In the genomic region with DNA sequence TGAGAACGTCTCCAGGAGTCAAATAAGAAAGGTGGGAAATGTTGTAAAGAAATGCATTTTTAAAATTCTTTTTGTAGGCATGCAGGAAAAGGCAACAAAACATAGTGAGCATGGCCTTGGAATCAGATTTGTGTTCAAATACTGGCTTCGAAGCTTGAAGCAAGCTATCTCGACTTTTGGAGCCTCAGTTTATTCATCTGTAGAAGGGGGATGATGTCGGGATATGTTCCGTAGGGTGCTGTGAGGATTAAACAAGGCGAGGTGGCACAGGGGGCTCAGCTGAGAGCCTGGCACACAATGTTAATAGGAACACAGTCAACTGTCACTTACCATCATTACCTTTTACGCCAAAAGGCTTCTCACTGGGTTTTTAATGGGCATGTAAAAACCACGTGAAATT, we compare ENCODE assay signal across 37 cellular contexts. TPM values are rescaled to one million over a fixed set of nuclear protein-coding genes. Genes with fewer than 3 reads are reported as not detected.
"Had no signal": no experiment of that assay in that cellular context is flagged by ENCODE, and none has a peak within 500 bp of the region (broad histone marks: within the 10 kb centered on the region; RNA-seq: fewer than 3 reads in every experiment).

No MANE protein-coding gene starts in this region.

- H3K9me3 ChIP-seq: adrenal gland had no signal

- H3K27ac Mint-ChIP-seq: activated B cell treated with CpG ODN at 0.5 μM for 24 hours; activated CD4-positive, alpha-beta memory T cell treated with anti-CD3 and anti-CD28 coated beads for 36 hours; activated CD4-positive, alpha-beta T cell treated with anti-CD3 and anti-CD28 coated beads, Interleukin-2, amount 10 ng/mL, durations not matched to agents 24 days and 14 days; activated CD8-positive, alpha-beta T cell treated with anti-CD3 and anti-CD28 coated beads for 36 hours; activated naive CD4-positive, alpha-beta T cell treated with anti-CD3 and anti-CD28 coated beads for 36 hours; activated naive CD4-positive, alpha-beta T cell treated with anti-CD3 and anti-CD28 coated beads, Interleukin-2, amount 50 U/mL, for 72 hours; activated naive CD8-positive, alpha-beta T cell treated with anti-CD3 and anti-CD28 coated beads for 36 hours; activated T-cell treated with anti-CD3 and anti-CD28 coated beads, Interleukin-2, amount 50 U/mL, for 72 hours; activated T-helper 1 cell treated with anti-CD3 and anti-CD28 coated beads, Interleukin-12 subunit alpha, Interleukin-12 subunit beta, Interleukin-2, Interleukin-4 antibody, amounts not matched to agents 30 ng/mL and 10 ng/mL and 1 ng/mL, durations not matched to agents 14 hours and 24 hours and 36 hours; activated T-helper 17 cell treated with anti-CD3 and anti-CD28 coated beads, Interleukin-2, amount 50 U/mL, for 72 hours; T-helper 1 cell treated with Interleukin-12 subunit alpha and Interleukin-12 subunit beta and Interleukin-4 antibody, amounts not matched to agents 30 μg/mL and 1 μg/mL, for 36 hours; T-helper 2 cell treated with Interferon-gamma antibody and Interleukin-4, amounts not matched to agents 5 μg/mL and 100 μg/mL, for 36 hours had no signal

- H3K36me3 ChIP-seq: adrenal gland, cardiac muscle cell had no signal

- FAIRE-seq: bronchial epithelial cell, TTC549 had no signal

- H3K9me3 Mint-ChIP-seq: activated B cell treated with CpG ODN at 0.5 μM for 24 hours; activated CD4-positive, alpha-beta memory T cell treated with anti-CD3 and anti-CD28 coated beads for 36 hours; activated CD4-positive, alpha-beta T cell treated with anti-CD3 and anti-CD28 coated beads, Interleukin-2, amount 10 ng/mL, durations not matched to agents 24 days and 14 days; activated CD8-positive, alpha-beta T cell treated with anti-CD3 and anti-CD28 coated beads for 36 hours; activated naive CD4-positive, alpha-beta T cell treated with anti-CD3 and anti-CD28 coated beads for 36 hours; activated naive CD4-positive, alpha-beta T cell treated with anti-CD3 and anti-CD28 coated beads, Interleukin-2, amount 50 U/mL, for 72 hours; activated naive CD8-positive, alpha-beta T cell treated with anti-CD3 and anti-CD28 coated beads for 36 hours; activated T-cell treated with anti-CD3 and anti-CD28 coated beads, Interleukin-2, amount 50 U/mL, for 4 hours; activated T-cell treated with anti-CD3 and anti-CD28 coated beads, Interleukin-2, amount 50 U/mL, for 72 hours; activated T-helper 1 cell treated with anti-CD3 and anti-CD28 coated beads, Interleukin-12 subunit alpha, Interleukin-12 subunit beta, Interleukin-2, Interleukin-4 antibody, amounts not matched to agents 30 ng/mL and 10 ng/mL and 1 ng/mL, durations not matched to agents 14 hours and 24 hours and 36 hours; activated T-helper 17 cell treated with anti-CD3 and anti-CD28 coated beads, Interleukin-2, amount 50 U/mL, for 72 hours; brain; central memory CD8-positive, alpha-beta T cell; T-helper 1 cell treated with Interleukin-12 subunit alpha and Interleukin-12 subunit beta and Interleukin-4 antibody, amounts not matched to agents 30 μg/mL and 1 μg/mL, for 36 hours; T-helper 2 cell treated with Interferon-gamma antibody and Interleukin-4, amounts not matched to agents 5 μg/mL and 100 μg/mL, for 36 hours had no signal

- ATAC-seq: activated CD8-positive, alpha-beta T cell treated with anti-CD3 and anti-CD28 coated beads for 36 hours; activated naive CD4-positive, alpha-beta T cell treated with anti-CD3 and anti-CD28 coated beads, Interleukin-2, amount 50 U/mL, for 72 hours; activated T-cell treated with anti-CD3 and anti-CD28 coated beads, Interleukin-2, amount 50 U/mL, for 4 hours; activated T-cell treated with anti-CD3 and anti-CD28 coated beads, Interleukin-2, amount 50 U/mL, for 72 hours; activated T-helper 17 cell treated with anti-CD3 and anti-CD28 coated beads, Interleukin-2, amount 50 U/mL, for 72 hours had no signal

- H3K4me3 ChIP-seq: adrenal gland, cardiac muscle cell had no signal

- H3K27ac ChIP-seq: adrenal gland, cardiac muscle cell, VCaP had no signal

- H3K36me3 Mint-ChIP-seq: activated CD4-positive, alpha-beta memory T cell treated with anti-CD3 and anti-CD28 coated beads for 36 hours; activated naive CD4-positive, alpha-beta T cell treated with anti-CD3 and anti-CD28 coated beads, Interleukin-2, amount 50 U/mL, for 72 hours; activated naive CD8-positive, alpha-beta T cell treated with anti-CD3 and anti-CD28 coated beads for 36 hours; brain had no signal

- H3K4me1 Mint-ChIP-seq: activated CD4-positive, alpha-beta T cell treated with anti-CD3 and anti-CD28 coated beads, Interleukin-2, amount 10 ng/mL, durations not matched to agents 24 days and 14 days; activated T-helper 17 cell treated with anti-CD3 and anti-CD28 coated beads, Interleukin-2, amount 50 U/mL, for 72 hours had no signal

- DNase-seq: activated B cell treated with CpG ODN at 0.5 μM for 24 hours; activated CD4-positive, alpha-beta memory T cell treated with anti-CD3 and anti-CD28 coated beads for 36 hours; activated CD4-positive, alpha-beta T cell treated with anti-CD3 and anti-CD28 coated beads for 4 hours; activated CD4-positive, alpha-beta T cell treated with anti-CD3 and anti-CD28 coated beads, Interleukin-2, amount 10 ng/mL, durations not matched to agents 24 days and 14 days; activated CD4-positive, alpha-beta T cell treated with anti-CD3 and anti-CD28 coated beads, Interleukin-2, amount 50 U/mL, for 1 hour; activated CD4-positive, alpha-beta T cell treated with anti-CD3 and anti-CD28 coated beads, Interleukin-2, amount 50 U/mL, for 4 hours; activated CD4-positive, CD25-positive, alpha-beta regulatory T cell treated with anti-CD3 and anti-CD28 coated beads, Interleukin-2, amount 50 U/mL, for 72 hours; activated CD8-positive, alpha-beta memory T cell treated with anti-CD3 and anti-CD28 coated beads, Interleukin-2, amount 50 U/mL, for 4 hours; activated CD8-positive, alpha-beta T cell treated with anti-CD3 and anti-CD28 coated beads for 36 hours; activated effector memory CD4-positive, alpha-beta T cell treated with anti-CD3 and anti-CD28 coated beads, Interleukin-2, amount 50 U/mL, for 16 hours; activated gamma-delta T cell treated with Interleukin-2 at 50 U/mL for 16 hours; activated naive CD4-positive, alpha-beta T cell; activated naive CD4-positive, alpha-beta T cell treated with anti-CD3 and anti-CD28 coated beads for 36 hours; activated naive CD4-positive, alpha-beta T cell treated with anti-CD3 and anti-CD28 coated beads, Interleukin-2, amount 50 U/mL, for 16 hours; activated naive CD8-positive, alpha-beta T cell treated with anti-CD3 and anti-CD28 coated beads for 36 hours; activated T-cell treated with anti-CD3 and anti-CD28 coated beads for 4 hours; activated T-cell treated with anti-CD3 and anti-CD28 coated beads, Interleukin-2, amount 50 U/mL, for 1 hour; activated T-cell treated with anti-CD3 and anti-CD28 coated beads, Interleukin-2, amount 50 U/mL, for 4 hours; activated T-cell treated with anti-CD3 and anti-CD28 coated beads, Interleukin-2, amount 50 U/mL, for 72 hours; adrenal gland; amniotic stem cell; caudate nucleus; T-helper 1 cell; T-helper 2 cell; T-helper 9 cell had no signal

- H3K4me3 Mint-ChIP-seq: activated B cell treated with CpG ODN at 0.5 μM for 24 hours; activated CD4-positive, alpha-beta memory T cell treated with anti-CD3 and anti-CD28 coated beads for 36 hours; activated CD4-positive, alpha-beta T cell treated with anti-CD3 and anti-CD28 coated beads, Interleukin-2, amount 10 ng/mL, durations not matched to agents 24 days and 14 days; activated CD8-positive, alpha-beta T cell treated with anti-CD3 and anti-CD28 coated beads for 36 hours; activated naive CD4-positive, alpha-beta T cell treated with anti-CD3 and anti-CD28 coated beads for 36 hours; activated naive CD8-positive, alpha-beta T cell treated with anti-CD3 and anti-CD28 coated beads for 36 hours; activated T-cell treated with anti-CD3 and anti-CD28 coated beads, Interleukin-2, amount 50 U/mL, for 4 hours; activated T-cell treated with anti-CD3 and anti-CD28 coated beads, Interleukin-2, amount 50 U/mL, for 72 hours; activated T-helper 1 cell treated with anti-CD3 and anti-CD28 coated beads, Interleukin-12 subunit alpha, Interleukin-12 subunit beta, Interleukin-2, Interleukin-4 antibody, amounts not matched to agents 30 ng/mL and 10 ng/mL and 1 ng/mL, durations not matched to agents 14 hours and 24 hours and 36 hours; activated T-helper 17 cell treated with anti-CD3 and anti-CD28 coated beads, Interleukin-2, amount 50 U/mL, for 72 hours; central memory CD8-positive, alpha-beta T cell; T-helper 1 cell treated with Interleukin-12 subunit alpha and Interleukin-12 subunit beta and Interleukin-4 antibody, amounts not matched to agents 30 μg/mL and 1 μg/mL, for 36 hours; T-helper 2 cell treated with Interferon-gamma antibody and Interleukin-4, amounts not matched to agents 5 μg/mL and 100 μg/mL, for 36 hours had no signal

RNA-seq across cellular contexts. Expression of a gene that starts 4.8 kb away (rescaled TPM):
- total RNA-seq: activated B cell treated with CpG ODN at 0.5 μM for 24 hours; activated CD4-positive, alpha-beta memory T cell treated with anti-CD3 and anti-CD28 coated beads for 36 hours; activated CD4-positive, alpha-beta T cell treated with anti-CD3 and anti-CD28 coated beads, Interleukin-2, amount 10 ng/mL, durations not matched to agents 24 days and 14 days; activated CD8-positive, alpha-beta memory T cell treated with anti-CD3 and anti-CD28 coated beads for 36 hours; activated CD8-positive, alpha-beta T cell treated with anti-CD3 and anti-CD28 coated beads for 36 hours; activated naive CD4-positive, alpha-beta T cell treated with anti-CD3 and anti-CD28 coated beads for 36 hours; activated naive CD4-positive, alpha-beta T cell treated with anti-CD3 and anti-CD28 coated beads, Interleukin-2, amount 50 U/mL, for 72 hours; activated naive CD8-positive, alpha-beta T cell treated with anti-CD3 and anti-CD28 coated beads for 36 hours; activated T-cell treated with anti-CD3 and anti-CD28 coated beads, Interleukin-2, amount 50 U/mL, for 72 hours; activated T-helper 1 cell treated with anti-CD3 and anti-CD28 coated beads, Interleukin-12 subunit alpha, Interleukin-12 subunit beta, Interleukin-2, Interleukin-4 antibody, amounts not matched to agents 30 ng/mL and 10 ng/mL and 1 ng/mL, durations not matched to agents 14 hours and 24 hours and 36 hours; activated T-helper 17 cell treated with anti-CD3 and anti-CD28 coated beads, Interleukin-2, amount 50 U/mL, for 72 hours had no signal
